Comparison of ENCODE assay signal across 18 cellular contexts in the genomic region with DNA sequence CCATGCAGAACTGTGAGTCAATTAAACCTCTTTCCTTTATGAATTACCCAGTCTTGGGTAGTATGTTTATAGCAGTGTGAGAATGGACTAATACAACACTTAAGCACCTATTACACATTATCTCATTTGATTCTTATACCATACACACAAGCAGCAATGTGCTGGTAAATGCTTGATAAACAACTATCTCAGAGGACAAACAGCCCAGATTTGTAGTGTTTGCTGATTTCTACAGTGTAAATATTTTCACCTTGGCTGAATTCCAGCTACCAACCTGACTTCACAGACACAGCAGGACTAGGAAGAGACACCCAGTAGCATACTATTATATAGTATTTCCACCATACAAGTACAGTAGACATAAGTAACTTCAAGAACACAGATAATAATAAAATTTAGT.
"Had no signal": no experiment of that assay in that cellular context is flagged by ENCODE, and none has a peak within 500 bp of the region (broad histone marks: within the 10 kb centered on the region; RNA-seq: fewer than 3 reads in every experiment).

No MANE protein-coding gene starts in this region.

- H3K27ac ChIP-seq: breast epithelium, dorsolateral prefrontal cortex, skin epidermis, testis, WERI-Rb-1 had no signal

- H3K4me3 Mint-ChIP-seq: activated CD8-positive, alpha-beta T cell treated with anti-CD3 and anti-CD28 coated beads for 36 hours; activated naive CD8-positive, alpha-beta T cell treated with anti-CD3 and anti-CD28 coated beads, Interleukin-2, amount 10 ng/mL, durations not matched to agents 7 days and 5 days; activated T-cell treated with anti-CD3 and anti-CD28 coated beads, Interleukin-2, amount 50 U/mL, for 72 hours; naive B cell; stimulated activated naive CD8-positive, alpha-beta T cell treated with anti-CD3 and anti-CD28 coated beads, Interleukin-15, amount 100 ng/mL, for 72 hours had no signal

- H3K4me3 ChIP-seq: breast epithelium, dorsolateral prefrontal cortex, lung, skin epidermis, testis had no signal

- H3K9me3 Mint-ChIP-seq: activated CD8-positive, alpha-beta T cell treated with anti-CD3 and anti-CD28 coated beads for 36 hours; activated naive CD8-positive, alpha-beta T cell treated with anti-CD3 and anti-CD28 coated beads, Interleukin-2, amount 10 ng/mL, durations not matched to agents 7 days and 5 days; stimulated activated naive CD8-positive, alpha-beta T cell treated with anti-CD3 and anti-CD28 coated beads, Interleukin-15, amount 100 ng/mL, for 72 hours had no signal

- DNase-seq: activated CD4-positive, alpha-beta T cell treated with anti-CD3 and anti-CD28 coated beads for 4 hours; activated CD8-positive, alpha-beta memory T cell treated with anti-CD3 and anti-CD28 coated beads, Interleukin-2, amount 50 U/mL, for 4 hours; activated CD8-positive, alpha-beta T cell treated with anti-CD3 and anti-CD28 coated beads for 36 hours; activated gamma-delta T cell treated with Interleukin-2 at 50 U/mL for 16 hours; activated naive CD8-positive, alpha-beta T cell treated with anti-CD3 and anti-CD28 coated beads, Interleukin-2, amount 10 ng/mL, durations not matched to agents 7 days and 5 days; activated T-cell treated with anti-CD3 and anti-CD28 coated beads, Interleukin-2, amount 50 U/mL, for 72 hours; anterior cingulate cortex; dorsolateral prefrontal cortex; hypothalamus; naive B cell; stimulated activated CD4-positive, alpha-beta T cell treated with anti-CD3 and anti-CD28 coated beads, Interleukin-4, amount 100 ng/mL, for 4 hours; stimulated activated naive CD8-positive, alpha-beta T cell treated with anti-CD3 and anti-CD28 coated beads, Interleukin-15, amount 100 ng/mL, for 72 hours; testis; WERI-Rb-1 had no signal

- H3K36me3 ChIP-seq: breast epithelium, WERI-Rb-1 had no signal

- H3K4me1 Mint-ChIP-seq: activated naive CD8-positive, alpha-beta T cell treated with anti-CD3 and anti-CD28 coated beads, Interleukin-2, amount 10 ng/mL, durations not matched to agents 7 days and 5 days; naive B cell; stimulated activated naive CD8-positive, alpha-beta T cell treated with anti-CD3 and anti-CD28 coated beads, Interleukin-15, amount 100 ng/mL, for 72 hours had no signal

- H3K27ac Mint-ChIP-seq: activated CD8-positive, alpha-beta T cell treated with anti-CD3 and anti-CD28 coated beads for 36 hours; activated naive CD8-positive, alpha-beta T cell treated with anti-CD3 and anti-CD28 coated beads, Interleukin-2, amount 10 ng/mL, durations not matched to agents 7 days and 5 days; activated T-cell treated with anti-CD3 and anti-CD28 coated beads, Interleukin-2, amount 50 U/mL, for 72 hours; naive B cell had no signal

- H3K27me3 Mint-ChIP-seq: activated CD8-positive, alpha-beta T cell treated with anti-CD3 and anti-CD28 coated beads for 36 hours; activated naive CD8-positive, alpha-beta T cell treated with anti-CD3 and anti-CD28 coated beads, Interleukin-2, amount 10 ng/mL, durations not matched to agents 7 days and 5 days; naive B cell; stimulated activated naive CD8-positive, alpha-beta T cell treated with anti-CD3 and anti-CD28 coated beads, Interleukin-15, amount 100 ng/mL, for 72 hours had no signal

- ATAC-seq: activated CD8-positive, alpha-beta T cell treated with anti-CD3 and anti-CD28 coated beads for 36 hours; activated T-cell treated with anti-CD3 and anti-CD28 coated beads, Interleukin-2, amount 50 U/mL, for 72 hours; esophagus mucosa; stimulated activated naive CD8-positive, alpha-beta T cell treated with anti-CD3 and anti-CD28 coated beads, Interleukin-15, amount 100 ng/mL, for 72 hours had no signal

- H3K27me3 ChIP-seq: breast epithelium, testis had no signal

- H3K4me1 ChIP-seq: breast epithelium, testis had no signal

- H3K9me3 ChIP-seq: breast epithelium, testis had no signal

- H3K36me3 Mint-ChIP-seq: activated naive CD8-positive, alpha-beta T cell treated with anti-CD3 and anti-CD28 coated beads, Interleukin-2, amount 10 ng/mL, durations not matched to agents 7 days and 5 days had no signal
